In the genomic region with DNA sequence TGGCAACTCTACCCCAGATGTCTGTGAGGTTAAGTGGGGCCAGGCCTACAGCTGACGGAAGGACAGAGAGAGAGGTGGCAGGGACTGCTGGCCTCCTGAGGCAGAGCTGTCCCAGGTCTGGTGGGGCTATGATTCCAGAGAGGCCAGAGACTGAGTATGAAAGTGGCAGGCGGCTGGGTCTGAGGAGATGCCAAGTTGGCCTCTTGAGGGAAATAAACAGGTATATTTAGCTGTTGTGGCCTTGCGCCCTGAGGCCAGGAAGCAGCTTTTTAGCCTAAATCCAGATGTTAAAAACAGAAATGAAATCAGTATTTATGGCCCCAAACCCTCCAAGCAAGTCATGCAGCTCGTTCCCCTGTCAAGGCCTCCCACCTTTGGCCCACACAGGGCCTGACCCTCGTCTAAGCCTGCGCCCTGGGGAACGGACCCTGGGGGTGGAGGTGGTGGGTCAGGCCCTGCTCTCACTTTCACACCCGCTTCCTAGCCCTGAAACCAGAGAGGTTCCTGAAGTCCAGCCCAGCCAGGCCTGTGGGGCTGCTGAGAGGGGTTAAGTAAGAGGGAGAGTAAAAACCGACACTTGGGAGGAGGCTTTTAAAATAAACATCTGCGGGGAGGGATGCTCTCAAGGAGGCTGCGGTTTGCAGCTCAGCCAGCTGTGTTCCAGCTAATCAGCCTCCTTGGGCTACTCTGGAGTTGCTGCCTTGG, we compare ENCODE assay signal across 8 cellular contexts. TPM values are rescaled to one million over a fixed set of nuclear protein-coding genes. Genes with fewer than 3 reads are reported as not detected.
A peak's percentile ranks its signal among the peaks of the same experiment; 100 is the strongest.
DNase-seq lines count a peak whose midpoint lies in the region; ATAC-seq and TF ChIP-seq lines count a peak whose summit lies in the region.

No MANE protein-coding gene starts in this region.

- ATAC-seq in HG02798 (IDR thresholded peaks at IDR 0.05; ENCODE audit: poor library complexity, unreplicated experiment): peak; percentile 41

- H3K27ac ChIP-seq in SJCRH30 (peak overlapping the region; percentile 69), iPS-20b (ENCODE audit: low read length) (peak overlapping the region; percentile 17), urinary bladder (ENCODE audit: low read depth) (peak overlapping the region; percentile 92)

- TF ChIP-seq POLR2A in GM15510 (IDR thresholded peaks at IDR 0.05; ENCODE audit: borderline replicate concordance, extremely low read depth, insufficient read length): peak; percentile 11

- WGBS in urinary bladder: 30% methylated on average over 11 of the region's 11 CpGs

- H3K36me3 ChIP-seq in SJCRH30: peaks cover 53% of the 10 kb centered on the region
- peaks cover 13% of the 10 kb centered on the region; the same call in 1 of the 2 replicates for H3K36me3 ChIP-seq in iPS-20b (ENCODE audit: insufficient read depth, low read depth, low read length)
- H3K36me3 ChIP-seq in urinary bladder (ENCODE audit: insufficient read depth): no peaks in the 10 kb centered on the region

- H3K4me3 ChIP-seq in SJCRH30 (no peak overlapping the region), iPS-20b (ENCODE audit: low read length) (no peak overlapping the region), urinary bladder (ENCODE audit: low read depth, low read length) (no peak overlapping the region)

- peak in 1 of 2 experiments; percentile 27 for DNase-seq in SJCRH30
- DNase-seq in NCI-H2107 (lab: John Stamatoyannopoulos, UW): no peak
- DNase-seq in stimulated activated CD4-positive, alpha-beta T cell treated with anti-CD3 and anti-CD28 coated beads, Interleukin-4, amount 100 ng/mL, for 4 hours: no peak
- DNase-seq in stimulated activated CD4-positive, alpha-beta T cell treated with anti-CD3 and anti-CD28 coated beads, Interleukin-15, amount 100 ng/mL, for 24 hours: no peak

- no peaks in the 10 kb centered on the region for H3K27me3 ChIP-seq in SJCRH30
- no peaks in the 10 kb centered on the region for H3K27me3 ChIP-seq in iPS-20b (ENCODE audit: insufficient read depth, low read length)

- H3K4me1 ChIP-seq in SJCRH30 (peaks cover 37% of the 10 kb centered on the region), iPS-20b (ENCODE audit: insufficient read depth, low read length) (peaks cover 14% of the 10 kb centered on the region; the same call in 1 of the 2 replicates), urinary bladder (ENCODE audit: insufficient read depth) (no peaks in the 10 kb centered on the region)

- no peaks in the 10 kb centered on the region for H3K9me3 ChIP-seq in SJCRH30 (replicated peaks)
- H3K9me3 ChIP-seq in iPS-20b (ENCODE audit: insufficient read depth, low read depth, low read length): no peaks in the 10 kb centered on the region

- peak overlapping the region; percentile 49; the same call in 1 of the 2 replicates for H3K9ac ChIP-seq in iPS-20b (ENCODE audit: low read depth, low read length)

RNA-seq across cellular contexts. Expression of a gene that starts 18.7 kb away (rescaled TPM):
- total RNA-seq in SJCRH30 (2014; rRNA removed; shearing (Covaris generic)): 1.3 and 2.8 TPM in 2 replicates
- total RNA-seq in urinary bladder: 3.7 TPM
- polyA plus RNA-seq in urinary bladder: 0.29 TPM

RNA-seq across cellular contexts. Expression of a gene that starts 22.7 kb away (rescaled TPM):
- 3.4 and 3.6 TPM in 2 replicates for total RNA-seq in SJCRH30 (2014; rRNA removed; shearing (Covaris generic))
- 6.8 TPM for total RNA-seq in urinary bladder
- polyA plus RNA-seq in urinary bladder: 0.23 TPM

RNA-seq across cellular contexts. Expression of a gene that starts 31.8 kb away (rescaled TPM):
- total RNA-seq in SJCRH30 (2014; rRNA removed; shearing (Covaris generic)): 105 and 109 TPM in 2 replicates
- 62.8 TPM for total RNA-seq in urinary bladder
- 101 TPM for polyA plus RNA-seq in urinary bladder

Comparison
In these comparisons a context has a peak if more than half of its experiments do, and no peak if none do; other contexts are left out.
1. H3K27ac ChIP-seq: peak in every context shown above with its lines; median percentile 92 in urinary bladder; 69 in SJCRH30; 17 in iPS-20b.